Comparison of ENCODE assay signal across 18 cellular contexts in genomic region chr10:36116751-36117150, GRCh38.
DNase-seq lines count a peak whose midpoint lies in the region; ATAC-seq, FAIRE-seq and TF ChIP-seq lines count a peak whose summit lies in the region.
"Had no signal": no experiment of that assay in that cellular context is flagged by ENCODE, and none has a peak within 500 bp of the region (broad histone marks: within the 10 kb centered on the region; RNA-seq: fewer than 3 reads in every experiment).

No MANE protein-coding gene starts in this region.

- no peak overlapping the region for H3K27ac Mint-ChIP-seq in GM23338
- H3K27ac Mint-ChIP-seq: CD4-positive, CD25-positive, alpha-beta regulatory T cell; HFFc6 had no signal

- H3K36me3 Mint-ChIP-seq in GM23338 (ENCODE audit: low read depth) = no peaks in the 10 kb centered on the region
- H3K36me3 Mint-ChIP-seq: CD4-positive, CD25-positive, alpha-beta regulatory T cell had no signal

- 58 to 71% methylated on average over 6 of the region's 6 CpGs for WGBS in sigmoid colon, 2 donors

- H3K79me2 ChIP-seq in GM23338 (replicated peaks; ENCODE audit: insufficient read depth) = no peaks in the 10 kb centered on the region

- intact Hi-C loops in ascending aorta (cut with DNase I) = loop anchor here (5.0 kb wide), 1 partner anchor 474 kb away; the partner anchor contains the start of gene FZD8
- intact Hi-C loops in sigmoid colon (cut with DNase I) = loop anchor here (5.0 kb wide), 2 partner anchors 389 to 479 kb away; no protein-coding TSS in a partner anchor

- H3K4me1 ChIP-seq in GM23338 (ENCODE audit: insufficient read depth) = 0 out of 2 replicates have a peak, but pooled peaks cover 6% of the 10 kb centered on the region
- H3K4me1 ChIP-seq in ascending aorta = peaks cover 0 to 35% of the 10 kb centered on the region in 2 donors
- peaks cover 3% of the 10 kb centered on the region for H3K4me1 ChIP-seq in iPS-15b (ENCODE audit: control insufficient read depth, insufficient read depth, low read length)
- peaks cover 0 to 66% (median 53%) of the 10 kb centered on the region in 4 donors for H3K4me1 ChIP-seq in sigmoid colon

- H3K4me1 Mint-ChIP-seq in GM23338 = peaks cover 7% of the 10 kb centered on the region
- H3K4me1 Mint-ChIP-seq: CD4-positive, CD25-positive, alpha-beta regulatory T cell had no signal

- DNase-seq in GM23338 (ENCODE audit: low spot score) (no peak), ascending aorta (ENCODE audit: low spot score in 2 of 2) (no peak), sigmoid colon (no peak), urothelium cell line (ENCODE audit: low spot score) (no peak)
- DNase-seq: Calu3; CD4-positive, CD25-positive, alpha-beta regulatory T cell; DMS79; GDM1; HFFc6; NCI-H1092; NCI-H1694; NCI-H345; NCI-H69 had no signal

- TF ChIP-seq POLR2A in sigmoid colon (IDR thresholded peaks at IDR 0.05) = no peak

- no peak for TF ChIP-seq EP300 in sigmoid colon (IDR thresholded peaks at IDR 0.05)

- H3K36me3 ChIP-seq in GM23338 (ENCODE audit: insufficient read depth) (no peaks in the 10 kb centered on the region), ascending aorta (no peaks in the 10 kb centered on the region), iPS-15b (ENCODE audit: control insufficient read depth, insufficient read depth, low read length) (no peaks in the 10 kb centered on the region), sigmoid colon (no peaks in the 10 kb centered on the region)

- no peaks in the 10 kb centered on the region for H3K9me3 ChIP-seq in ascending aorta
- no peaks in the 10 kb centered on the region for H3K9me3 ChIP-seq in iPS-15b (ENCODE audit: control insufficient read depth, insufficient read depth, low read length)
- no peaks in the 10 kb centered on the region for H3K9me3 ChIP-seq in sigmoid colon

- H3F3A ChIP-seq in GM23338 (replicated peaks; ENCODE audit: low read depth) = no peaks in the 10 kb centered on the region

- no peaks in the 10 kb centered on the region for H3K27me3 Mint-ChIP-seq in GM23338 (ENCODE audit: insufficient read depth, low read depth, poor library complexity)
- H3K27me3 Mint-ChIP-seq: CD4-positive, CD25-positive, alpha-beta regulatory T cell had no signal

- H3K9ac ChIP-seq in iPS-15b (ENCODE audit: low read depth, low read length) = peak overlapping the region; percentile 47
- H3K9ac ChIP-seq: KMS-11 had no signal

- FAIRE-seq in urothelium cell line (lab: Jason Lieb, UNC) = no peak

- ATAC-seq in GM23338 = no peak
- ATAC-seq in GM18909 (IDR thresholded peaks at IDR 0.05; ENCODE audit: poor library complexity, unreplicated experiment) = no peak
- no peak for ATAC-seq in HG03342 (IDR thresholded peaks at IDR 0.05; ENCODE audit: unreplicated experiment)
- no peak for ATAC-seq in GM21576 (IDR thresholded peaks at IDR 0.05; ENCODE audit: unreplicated experiment)

- TF ChIP-seq CTCF in GM23338 (conservative IDR thresholded peaks at IDR 0.05; ENCODE audit: low read depth in 2 of 2) (no peak), ascending aorta (IDR thresholded peaks at IDR 0.05) (no peak), sigmoid colon (IDR thresholded peaks at IDR 0.05) (no peak)

- no peak overlapping the region for H3K27ac ChIP-seq in GM23338 (ENCODE audit: low read depth)
- H3K27ac ChIP-seq in ascending aorta = peak overlapping the region; percentile 39 to 58
- H3K27ac ChIP-seq in sigmoid colon = peak overlapping the region in 3 of 4 donors; percentile 35 to 70 (median 62)
- H3K27ac ChIP-seq: KMS-11 had no signal

- H3K4me2 ChIP-seq in GM23338 = no peak overlapping the region
- H3K4me2 ChIP-seq: KMS-11 had no signal

- 0 out of 2 replicates have a peak overlapping the region, but pooled peaks have one; percentile 60 for H2AFZ ChIP-seq in GM23338

- no peaks in the 10 kb centered on the region for H3K27me3 ChIP-seq in GM23338 (ENCODE audit: insufficient read depth)
- H3K27me3 ChIP-seq in ascending aorta = no peaks in the 10 kb centered on the region
- H3K27me3 ChIP-seq in iPS-15b (ENCODE audit: control insufficient read depth, insufficient read depth, low read length) = no peaks in the 10 kb centered on the region
- no peaks in the 10 kb centered on the region for H3K27me3 ChIP-seq in sigmoid colon

- H3K9me3 Mint-ChIP-seq in GM23338 = no peaks in the 10 kb centered on the region
- H3K9me3 Mint-ChIP-seq: HFFc6 had no signal

- H3K4me3 Mint-ChIP-seq in GM23338 = no peak overlapping the region
- H3K4me3 Mint-ChIP-seq: CD4-positive, CD25-positive, alpha-beta regulatory T cell; HFFc6 had no signal

- H3K4me3 ChIP-seq in GM23338 (no peak overlapping the region), ascending aorta (no peak overlapping the region), iPS-15b (ENCODE audit: low read depth, low read length) (no peak overlapping the region), sigmoid colon (no peak overlapping the region)

- no peaks in the 10 kb centered on the region for H3K9me2 ChIP-seq in GM23338 (ENCODE audit: insufficient read depth)

- H4K20me1 ChIP-seq in GM23338 (replicated peaks; ENCODE audit: insufficient read depth) = no peaks in the 10 kb centered on the region

TF ChIP-seq in GM23338, 12 proteins besides CTCF, POLR2A, EP300 and RAD21 (continues in another document):
- no peak for TF ChIP-seq JUNB (IDR thresholded peaks at IDR 0.05; ENCODE audit: unreplicated experiment)
- no peak for TF ChIP-seq EZH2 (IDR thresholded peaks at IDR 0.05; ENCODE audit: low read depth, unreplicated experiment)
- TF ChIP-seq CREB1 (CRISPR knock-in tag; IDR thresholded peaks at IDR 0.05; ENCODE audit: low read depth) = no peak
- TF ChIP-seq ZNF331 (CRISPR knock-in tag; IDR thresholded peaks at IDR 0.05; ENCODE audit: low read depth) = no peak
- TF ChIP-seq ETS1 (IDR thresholded peaks at IDR 0.05) = no peak
- no peak for TF ChIP-seq ZNF114 (CRISPR knock-in tag; IDR thresholded peaks at IDR 0.05)
- TF ChIP-seq EZH2phosphoT487 (IDR thresholded peaks at IDR 0.05; ENCODE audit: unreplicated experiment) = no peak
- TF ChIP-seq POLR2AphosphoS5 (IDR thresholded peaks at IDR 0.05; ENCODE audit: low read depth) = no peak
